8 cellular contexts compared by ENCODE assay signal in the genomic region with DNA sequence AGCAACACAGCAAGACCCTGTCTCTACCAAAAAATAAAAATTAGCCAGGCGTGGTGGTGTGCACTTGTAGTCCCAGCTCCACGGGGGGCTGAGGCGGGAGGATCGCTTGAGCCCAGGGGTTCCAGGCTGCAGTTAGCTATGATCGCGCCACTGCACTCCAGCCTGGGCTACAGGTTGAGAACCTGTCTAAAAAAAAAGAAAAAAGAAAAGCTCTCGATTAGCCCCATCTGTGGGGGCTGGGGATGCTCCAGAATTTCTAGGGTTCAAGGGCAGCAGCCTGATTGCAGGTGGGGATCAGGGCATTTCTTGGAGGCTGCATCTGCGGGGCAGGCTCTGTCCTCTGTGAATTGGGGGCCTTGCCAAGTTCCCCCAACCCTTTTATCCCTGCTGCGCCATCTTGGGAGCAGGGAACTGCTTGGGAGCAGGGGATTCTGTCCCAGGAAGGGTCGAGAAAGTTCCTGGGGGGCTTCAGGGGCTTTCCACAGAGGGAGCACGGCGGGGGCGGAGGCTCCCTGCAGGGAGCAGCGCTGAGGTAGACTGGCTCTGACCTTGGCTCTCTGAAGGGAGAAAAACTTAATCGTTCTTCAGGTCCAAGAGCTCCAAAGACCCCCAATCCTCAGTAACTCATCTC. TPM values are rescaled to one million over a fixed set of nuclear protein-coding genes. Genes with fewer than 3 reads are reported as not detected.
A peak's percentile ranks its signal among the peaks of the same experiment; 100 is the strongest.
DNase-seq lines count a peak whose midpoint lies in the region; ATAC-seq and TF ChIP-seq lines count a peak whose summit lies in the region.

No MANE protein-coding gene starts in this region.

- H3K27ac Mint-ChIP-seq in memory B cell: peak overlapping the region; percentile 92

- peaks cover 19% of the 10 kb centered on the region for H3K4me1 Mint-ChIP-seq in memory B cell

- H3K4me3 ChIP-seq in brain microvascular endothelial cell (ENCODE audit: low read depth, low read length) (peak overlapping the region; percentile 97), uterus (peak overlapping the region; percentile 90 to 94)

- peak; percentile 53 for DNase-seq in DMS53 (lab: John Stamatoyannopoulos, UW)
- no peak for DNase-seq in DMS53 treated with DMSO at 0.1 percent for 48 hours (lab: John Stamatoyannopoulos, UW; ENCODE audit: unreplicated experiment)
- no peak for DNase-seq in brain microvascular endothelial cell
- DNase-seq in memory B cell (ENCODE audit: low spot score in 2 of 2): no peak
- no peak for DNase-seq in uterus
- no peak for DNase-seq in NOMO-1 treated with dmso at 0.1 percent for 144 hours (lab: John Stamatoyannopoulos, UW; ENCODE audit: unreplicated experiment)
- DNase-seq in left colon: no peak

- ATAC-seq in HG03442 (IDR thresholded peaks at IDR 0.05; ENCODE audit: unreplicated experiment) (peak; percentile 1), memory B cell (ENCODE audit: low read depth) (no peak), left colon (no peak)

- H3K36me3 ChIP-seq in brain microvascular endothelial cell (replicated peaks) (no peaks in the 10 kb centered on the region), uterus (no peaks in the 10 kb centered on the region)

- peak overlapping the region; percentile 85 for H3K27ac ChIP-seq in brain microvascular endothelial cell
- peak overlapping the region; percentile 75 to 84 for H3K27ac ChIP-seq in uterus

- H3K27me3 Mint-ChIP-seq in memory B cell: no peaks in the 10 kb centered on the region

- peak overlapping the region; percentile 87 for H3K4me3 Mint-ChIP-seq in memory B cell

- no peak for TF ChIP-seq POLR2A in uterus (IDR thresholded peaks at IDR 0.05)

- no peaks in the 10 kb centered on the region for H3K36me3 Mint-ChIP-seq in memory B cell

- no peaks in the 10 kb centered on the region for H3K9me3 ChIP-seq in uterus

- TF ChIP-seq CTCF in brain microvascular endothelial cell (IDR thresholded peaks at IDR 0.05; ENCODE audit: low read depth, low read length, missing control alignments) (no peak), uterus (IDR thresholded peaks at IDR 0.05) (no peak)

- intact Hi-C loops in uterus (cut with DNase I; ENCODE audit: low total_unique reads) (no loop called here), left colon (cut with DNase I, micrococcal nuclease) (no loop called here)

- H3K9me3 Mint-ChIP-seq in memory B cell: no peaks in the 10 kb centered on the region

- in situ Hi-C loops in brain microvascular endothelial cell (cut with HindIII; ENCODE audit: low pct_ligation_motif_present, low sequenced_read_pairs): loop anchor here (25.0 kb wide), 1 partner anchor 313 kb away; no protein-coding TSS in a partner anchor

- H3K27me3 ChIP-seq in brain microvascular endothelial cell (replicated peaks) (no peaks in the 10 kb centered on the region), uterus (no peaks in the 10 kb centered on the region)

- peaks cover 0 to 6% of the 10 kb centered on the region in 2 donors for H3K4me1 ChIP-seq in uterus

RNA-seq across cellular contexts. Expression of gene ARPC1A, which starts 0.6 kb away (rescaled TPM):
- 100 to 1,000 TPM in 3 of 4 donors, 10 to 100 TPM in 1; 76.5 to 118 (median 103) TPM for total RNA-seq in uterus
- 100 to 1,000 TPM; 160 to 186 TPM for total RNA-seq in left colon

RNA-seq across cellular contexts. Expression of gene ARPC1B, which starts 49.4 kb away (rescaled TPM):
- total RNA-seq in uterus: 100 to 1,000 TPM in 3 of 4 donors, 10 to 100 TPM in 1; 74.5 to 275 (median 196) TPM
- 100 to 1,000 TPM; 143 to 170 TPM for total RNA-seq in left colon

RNA-seq across cellular contexts. Expression of gene MYH16, which starts 52.4 kb away (rescaled TPM):
- total RNA-seq in uterus (not detected), left colon (not detected)
